ENCODE assay signal across 18 cellular contexts in genomic region chr17:20774472-20775135, GRCh38.
DNase-seq lines count a peak whose midpoint lies in the region; ATAC-seq and TF ChIP-seq lines count a peak whose summit lies in the region.
"Had no signal": no experiment of that assay in that cellular context is flagged by ENCODE, and none has a peak within 500 bp of the region (broad histone marks: within the 10 kb centered on the region; RNA-seq: fewer than 3 reads in every experiment).

No MANE protein-coding gene starts in this region.

- peaks cover 9 to 52% (median 38%) of the 10 kb centered on the region in 10 experiments for H3K4me1 ChIP-seq in BLaER1 treated with 17β-estradiol and CSF1 and Interleukin-3, amounts not matched to agents 10 nM and 100 nM
- H3K4me1 ChIP-seq in OCI-LY7 (ENCODE audit: insufficient read depth, low read length, poor library complexity, severe bottlenecking) (peaks cover 21% of the 10 kb centered on the region), gastroesophageal sphincter (no peaks in the 10 kb centered on the region)
- H3K4me1 ChIP-seq: Caco-2, HAP-1, Peyer's patch had no signal

- 62 to 64% methylated on average over 4 of the region's 4 CpGs for WGBS in gastroesophageal sphincter (ENCODE audit: low coverage in 1 of 2), 2 donors

- TF ChIP-seq CTCF in OCI-LY7 (conservative IDR thresholded peaks at IDR 0.05; ENCODE audit: low read length) (no peak), gastroesophageal sphincter (IDR thresholded peaks at IDR 0.05) (no peak)

- H3K9me3 ChIP-seq in BLaER1 treated with 17β-estradiol and CSF1 and Interleukin-3, amounts not matched to agents 10 nM and 100 nM (replicated peaks in 1 of 11), result peaks cover 10 to 26% (median 14%) of the 10 kb centered on the region in 11 experiments
- peaks cover 15% of the 10 kb centered on the region; the same call in 1 of the 2 replicates for H3K9me3 ChIP-seq in OCI-LY7 (ENCODE audit: low read length)
- H3K9me3 ChIP-seq in gastroesophageal sphincter, result no peaks in the 10 kb centered on the region
- H3K9me3 ChIP-seq: Caco-2, HAP-1, Peyer's patch had no signal

- TF ChIP-seq EP300 in gastroesophageal sphincter (IDR thresholded peaks at IDR 0.05), result no peak

- no peak overlapping the region for H3K27ac Mint-ChIP-seq in activated T-helper 1 cell treated with anti-CD3 and anti-CD28 coated beads, Interleukin-12 subunit alpha, Interleukin-12 subunit beta, Interleukin-2, Interleukin-4 antibody, amounts not matched to agents 30 ng/mL and 10 ng/mL and 1 ng/mL, durations not matched to agents 14 hours and 24 hours and 36 hours
- H3K27ac Mint-ChIP-seq: CD4-positive, alpha-beta T cell had no signal

- POLR2A ChIA-PET in OCI-LY7 (lab: Charles Lee), result interaction anchor here (0.5 to 1.2 kb wide), 5 partner anchors 17 to 347 kb away, joined by 3 to 8 read pairs (median 3); no protein-coding TSS in a partner anchor

- BruUV-seq in OCI-LY7 (replicated peaks; lab: Mats Ljungman, UMichigan), result no TSS peak

- peaks cover 7% of the 10 kb centered on the region for H3K27me3 Mint-ChIP-seq in activated T-helper 1 cell treated with anti-CD3 and anti-CD28 coated beads, Interleukin-12 subunit alpha, Interleukin-12 subunit beta, Interleukin-2, Interleukin-4 antibody, amounts not matched to agents 30 ng/mL and 10 ng/mL and 1 ng/mL, durations not matched to agents 14 hours and 24 hours and 36 hours (ENCODE audit: insufficient read depth)
- H3K27me3 Mint-ChIP-seq: CD4-positive, alpha-beta T cell had no signal

- H4K20me1 ChIP-seq in BLaER1 treated with 17β-estradiol and CSF1 and Interleukin-3, amounts not matched to agents 10 nM and 100 nM, result no peaks in the 10 kb centered on the region
- no peaks in the 10 kb centered on the region for H4K20me1 ChIP-seq in OCI-LY7 (ENCODE audit: insufficient read depth, low read length)

- intact Hi-C loops in OCI-LY7 (cut with micrococcal nuclease; ENCODE audit: unreplicated experiment), result no loop called here
- intact Hi-C loops in activated T-helper 1 cell treated with anti-CD3 and anti-CD28 coated beads, Interleukin-12 subunit alpha, Interleukin-12 subunit beta, Interleukin-2, Interleukin-4 antibody, amounts not matched to agents 30 ng/mL and 10 ng/mL and 1 ng/mL, durations not matched to agents 14 hours and 24 hours and 36 hours (cut with micrococcal nuclease), result no loop called here

- no peak for ATAC-seq in gastroesophageal sphincter

- 0 out of 22 replicates have a peak overlapping the region, but pooled peaks of 2 of the 11 experiments have one; percentile 10 to 23 for H3K9ac ChIP-seq in BLaER1 treated with 17β-estradiol and CSF1 and Interleukin-3, amounts not matched to agents 10 nM and 100 nM

- peak overlapping the region in 2 of 11 experiments; percentile 5 to 15; a peak in 1 of 22 replicates for H3K27ac ChIP-seq in BLaER1 treated with 17β-estradiol and CSF1 and Interleukin-3, amounts not matched to agents 10 nM and 100 nM
- peak overlapping the region; percentile 0 for H3K27ac ChIP-seq in OCI-LY7 (ENCODE audit: low read depth, low read length, poor library complexity, severe bottlenecking)
- no peak overlapping the region for H3K27ac ChIP-seq in gastroesophageal sphincter
- H3K27ac ChIP-seq: Peyer's patch had no signal

- no peaks in the 10 kb centered on the region for H3K79me2 ChIP-seq in OCI-LY7 (ENCODE audit: insufficient read depth, low read depth, low read length)

- no peaks in the 10 kb centered on the region for H3K9me3 Mint-ChIP-seq in activated T-helper 1 cell treated with anti-CD3 and anti-CD28 coated beads, Interleukin-12 subunit alpha, Interleukin-12 subunit beta, Interleukin-2, Interleukin-4 antibody, amounts not matched to agents 30 ng/mL and 10 ng/mL and 1 ng/mL, durations not matched to agents 14 hours and 24 hours and 36 hours
- H3K9me3 Mint-ChIP-seq: CD4-positive, alpha-beta T cell had no signal

- H3K9me2 ChIP-seq in OCI-LY7 (ENCODE audit: insufficient read depth, low read length), result no peaks in the 10 kb centered on the region

- CTCF ChIA-PET in OCI-LY7 (lab: Charles Lee; ENCODE audit: unreplicated experiment), result no interaction called here

- no peak overlapping the region for H3K4me3 Mint-ChIP-seq in activated T-helper 1 cell treated with anti-CD3 and anti-CD28 coated beads, Interleukin-12 subunit alpha, Interleukin-12 subunit beta, Interleukin-2, Interleukin-4 antibody, amounts not matched to agents 30 ng/mL and 10 ng/mL and 1 ng/mL, durations not matched to agents 14 hours and 24 hours and 36 hours
- H3K4me3 Mint-ChIP-seq: CD4-positive, alpha-beta T cell had no signal

- H2AFZ ChIP-seq in OCI-LY7 (ENCODE audit: low read length), result peak overlapping the region; percentile 23; the same call in 1 of the 2 replicates

- H3K4me3 ChIP-seq in BLaER1 treated with 17β-estradiol and CSF1 and Interleukin-3, amounts not matched to agents 10 nM and 100 nM, result no peak overlapping the region
- H3K4me3 ChIP-seq in OCI-LY7 (ENCODE audit: low read depth, low read length, poor library complexity, severe bottlenecking) (no peak overlapping the region), gastroesophageal sphincter (no peak overlapping the region)
- H3K4me3 ChIP-seq: HAP-1, Peyer's patch had no signal

- peak overlapping the region in 8 of 11 experiments; percentile 0 to 67 (median 44); a peak in 11 of 22 replicates for H3K4me2 ChIP-seq in BLaER1 treated with 17β-estradiol and CSF1 and Interleukin-3, amounts not matched to agents 10 nM and 100 nM
- peak overlapping the region; percentile 39 for H3K4me2 ChIP-seq in OCI-LY7 (ENCODE audit: low read length)

- no peaks in the 10 kb centered on the region for H3K4me1 Mint-ChIP-seq in activated T-helper 1 cell treated with anti-CD3 and anti-CD28 coated beads, Interleukin-12 subunit alpha, Interleukin-12 subunit beta, Interleukin-2, Interleukin-4 antibody, amounts not matched to agents 30 ng/mL and 10 ng/mL and 1 ng/mL, durations not matched to agents 14 hours and 24 hours and 36 hours (ENCODE audit: low read depth)

- H3K36me3 ChIP-seq in BLaER1 treated with 17β-estradiol and CSF1 and Interleukin-3, amounts not matched to agents 10 nM and 100 nM, result peaks cover 0 to 3% (median 0%) of the 10 kb centered on the region in 11 experiments; a peak in 1 of 22 replicates
- H3K36me3 ChIP-seq in OCI-LY7 (ENCODE audit: insufficient read depth, low read length), result no peaks in the 10 kb centered on the region; the same call in 1 of the 2 replicates
- no peaks in the 10 kb centered on the region for H3K36me3 ChIP-seq in gastroesophageal sphincter
- H3K36me3 ChIP-seq: HAP-1, Peyer's patch had no signal

- no peak for TF ChIP-seq POLR2A in gastroesophageal sphincter (IDR thresholded peaks at IDR 0.05)

- H3K27me3 ChIP-seq in BLaER1 treated with 17β-estradiol and CSF1 and Interleukin-3, amounts not matched to agents 10 nM and 100 nM, result no peaks in the 10 kb centered on the region
- peaks cover 9% of the 10 kb centered on the region for H3K27me3 ChIP-seq in gastroesophageal sphincter
- H3K27me3 ChIP-seq: Peyer's patch had no signal

- no peaks in the 10 kb centered on the region for H3K36me3 Mint-ChIP-seq in activated T-helper 1 cell treated with anti-CD3 and anti-CD28 coated beads, Interleukin-12 subunit alpha, Interleukin-12 subunit beta, Interleukin-2, Interleukin-4 antibody, amounts not matched to agents 30 ng/mL and 10 ng/mL and 1 ng/mL, durations not matched to agents 14 hours and 24 hours and 36 hours (ENCODE audit: low read depth)

- DNase-seq in OCI-LY7 (ENCODE audit: low spot score), result no peak
- peak; percentile 2 for DNase-seq in inferior parietal cortex (ENCODE audit: extremely low spot score)
- DNase-seq in superior temporal gyrus (ENCODE audit: extremely low spot score), result peak; percentile 12
- no peak for DNase-seq in activated T-helper 1 cell treated with anti-CD3 and anti-CD28 coated beads, Interleukin-12 subunit alpha, Interleukin-12 subunit beta, Interleukin-2, Interleukin-4 antibody, amounts not matched to agents 30 ng/mL and 10 ng/mL and 1 ng/mL, durations not matched to agents 14 hours and 24 hours and 36 hours (ENCODE audit: low spot score)
- DNase-seq in NCI-H1417 (lab: John Stamatoyannopoulos, UW), result no peak
- DNase-seq: Caco-2; CD4-positive, alpha-beta T cell; GF-D8; NCI-H1105; NCI-H1694 treated with DMSO at 0.1 percent for 48 hours; NCI-H2227 treated with DMSO at 0.1 percent for 48 hours; NCI-H524; Peyer's patch; Right ventricle myocardium superior; SW 1271 had no signal

Comparison
In these comparisons a context has a peak if more than half of its experiments do, and no peak if none do; other contexts are left out.
1. DNase-seq: peak in inferior parietal cortex (single experiment) and superior temporal gyrus (single experiment); none in OCI-LY7 (single experiment), activated T-helper 1 cell treated with anti-CD3 and anti-CD28 coated beads, Interleukin-12 subunit alpha, Interleukin-12 subunit beta, Interleukin-2, Interleukin-4 antibody, amounts not matched to agents 30 ng/mL and 10 ng/mL and 1 ng/mL, durations not matched to agents 14 hours and 24 hours and 36 hours (single experiment) and NCI-H1417 (0 of 3).